ENCODE assay signal across 14 cellular contexts in genomic region chr13:91358384-91358776, GRCh38. TPM values are rescaled to one million over a fixed set of nuclear protein-coding genes. Genes with fewer than 3 reads are reported as not detected.
DNase-seq lines count a peak whose midpoint lies in the region; ATAC-seq, FAIRE-seq and TF ChIP-seq lines count a peak whose summit lies in the region.
"Had no signal": no experiment of that assay in that cellular context is flagged by ENCODE, and none has a peak within 500 bp of the region (broad histone marks: within the 10 kb centered on the region; RNA-seq: fewer than 3 reads in every experiment).

No MANE protein-coding gene starts in this region.

- H3K27ac Mint-ChIP-seq in mesothelial cell of epicardium = peak overlapping the region; percentile 31

- H3K4me3 ChIP-seq in RWPE2 (ENCODE audit: severe bottlenecking) = no peak overlapping the region

- H3K4me3 Mint-ChIP-seq in mesothelial cell of epicardium = no peak overlapping the region

- peak; percentile 15 for FAIRE-seq in GM18507 (lab: Jason Lieb, UNC)

- H3K27ac ChIP-seq in RWPE2 (ENCODE audit: poor library complexity, severe bottlenecking) = no peak overlapping the region

- H3K4me1 Mint-ChIP-seq in mesothelial cell of epicardium = peaks cover 35% of the 10 kb centered on the region

- no peaks in the 10 kb centered on the region for H3K27me3 ChIP-seq in RWPE2 (ENCODE audit: insufficient read depth, poor library complexity, severe bottlenecking)

- ATAC-seq in RWPE2 (ENCODE audit: low read depth) (0 out of 3 replicates have a peak, but pooled peaks have one; percentile 13), GM21526 (IDR thresholded peaks at IDR 0.05; ENCODE audit: low FRiP score, unreplicated experiment) (no peak), GM18498 (IDR thresholded peaks at IDR 0.05; ENCODE audit: unreplicated experiment) (no peak)

- no peak for TF ChIP-seq CTCF in RWPE2 (IDR thresholded peaks at IDR 0.05; ENCODE audit: poor library complexity, severe bottlenecking)
- no peak for TF ChIP-seq CTCF in mesothelial cell of epicardium (IDR thresholded peaks at IDR 0.05; ENCODE audit: unreplicated experiment)

- no peaks in the 10 kb centered on the region for H3K27me3 Mint-ChIP-seq in mesothelial cell of epicardium (ENCODE audit: low read depth)

- peaks cover 40% of the 10 kb centered on the region for H3K36me3 ChIP-seq in RWPE2 (ENCODE audit: low read depth)

- DNase-seq in GM18507 (ENCODE audit: extremely low spot score, insufficient read length, low read depth) = no peak
- DNase-seq in HT-29 (ENCODE audit: low spot score) = peak; percentile 14
- DNase-seq in RWPE2 (ENCODE audit: low spot score) = no peak
- no peak for DNase-seq in mesothelial cell of epicardium (ENCODE audit: low spot score in 2 of 2, unreplicated experiment in 2 of 2)
- DNase-seq in SHP77 (lab: John Stamatoyannopoulos, UW) = no peak
- DNase-seq: activated CD4-positive, alpha-beta T cell treated with anti-CD3 and anti-CD28 coated beads, Interleukin-2, amount 50 U/mL, for 1 hour; activated naive CD4-positive, alpha-beta T cell; caudate nucleus; hypothalamus; mesenchymal stem cell; NCI-H446 treated with DMSO at 0.1 percent for 48 hours; substantia nigra had no signal

- no peaks in the 10 kb centered on the region for H3K4me1 ChIP-seq in RWPE2 (ENCODE audit: insufficient read depth, poor library complexity, severe bottlenecking)

- H3K9me3 ChIP-seq in RWPE2 (ENCODE audit: severe bottlenecking) = no peaks in the 10 kb centered on the region

- H3K9me3 Mint-ChIP-seq in mesothelial cell of epicardium = no peaks in the 10 kb centered on the region

- H3K36me3 Mint-ChIP-seq in mesothelial cell of epicardium = peaks cover 26% of the 10 kb centered on the region

RNA-seq across cellular contexts. Expression of gene MIR17HG, which starts 10.9 kb away (rescaled TPM):
- total RNA-seq in HT-29 (2014; rRNA removed; shearing (Covaris generic)) = 6.8 and 7.6 TPM in 2 replicates
- 15.1 to 16.5 TPM (median 16.3 TPM) in 3 replicates for total RNA-seq in mesothelial cell of epicardium

RNA-seq across cellular contexts. Expression of gene GPC5, which starts 40.0 kb away (rescaled TPM):
- not detected in 2 replicates for total RNA-seq in HT-29 (2014; rRNA removed; shearing (Covaris generic))
- 2.4 to 2.7 TPM (median 2.5 TPM) in 3 replicates for total RNA-seq in mesothelial cell of epicardium
